Comparison of ENCODE assay signal across 18 cellular contexts in genomic region chr1:176987016-176987415, GRCh38.
"Had no signal": no experiment of that assay in that cellular context is flagged by ENCODE, and none has a peak within 500 bp of the region (broad histone marks: within the 10 kb centered on the region; RNA-seq: fewer than 3 reads in every experiment).

No MANE protein-coding gene starts in this region.

- H3K36me3 ChIP-seq: neural progenitor cell, ovary, right lobe of liver had no signal

- H3K4me3 ChIP-seq: body of pancreas, lung, neural progenitor cell, ovary, right lobe of liver had no signal

- H3K27me3 ChIP-seq: body of pancreas, neural progenitor cell, ovary, right lobe of liver had no signal

- ATAC-seq: activated CD8-positive, alpha-beta T cell treated with anti-CD3 and anti-CD28 coated beads, Interleukin-2, amount 10 ng/mL, durations not matched to agents 7 days and 5 days; activated naive CD4-positive, alpha-beta T cell treated with anti-CD3 and anti-CD28 coated beads, Interleukin-2, amount 50 U/mL, for 72 hours; activated T-cell treated with anti-CD3 and anti-CD28 coated beads, Interleukin-2, amount 50 U/mL, for 72 hours; body of pancreas; right lobe of liver; stimulated activated naive CD8-positive, alpha-beta T cell treated with anti-CD3 and anti-CD28 coated beads, Interleukin-15, Interleukin-2, amounts not matched to agents 100 U/mL and 50 U/mL, for 24 hours had no signal

- DNase-seq: activated B cell treated with CpG ODN at 0.5 μM for 24 hours; activated CD4-positive, alpha-beta T cell treated with anti-CD3 and anti-CD28 coated beads, Interleukin-2, amount 10 ng/mL, durations not matched to agents 24 days and 14 days; activated CD8-positive, alpha-beta memory T cell treated with anti-CD3 and anti-CD28 coated beads, Interleukin-2, amount 50 U/mL, for 4 hours; activated CD8-positive, alpha-beta T cell treated with anti-CD3 and anti-CD28 coated beads, Interleukin-2, amount 10 ng/mL, durations not matched to agents 7 days and 5 days; activated gamma-delta T cell; activated T-cell treated with anti-CD3 and anti-CD28 coated beads, Interleukin-2, amount 50 U/mL, for 72 hours; amniotic stem cell; body of pancreas; effector CD8-positive, alpha-beta T cell; immature natural killer cell; midbrain; ovary; right lobe of liver; stimulated activated naive CD8-positive, alpha-beta T cell treated with anti-CD3 and anti-CD28 coated beads, Interleukin-15, Interleukin-2, amounts not matched to agents 100 U/mL and 50 U/mL, for 24 hours; SW 1271 had no signal

- H3K27ac ChIP-seq: body of pancreas, neural progenitor cell, ovary, right lobe of liver had no signal

- H3K4me1 ChIP-seq: body of pancreas, right lobe of liver had no signal

- H3K9me3 ChIP-seq: body of pancreas, ovary, right lobe of liver had no signal
